1 cellular context compared by ENCODE assay signal in genomic region chr4:81428002-81428401, GRCh38.
TF ChIP-seq lines count a peak whose summit lies in the region.

No MANE protein-coding gene starts in this region.

TF ChIP-seq in IMR-90, 13 proteins besides CTCF, POLR2A, EP300 and RAD21 (continued from another document):
- TF ChIP-seq RCOR1 (IDR thresholded peaks at IDR 0.05; ENCODE audit: insufficient replicate concordance, low read length), result no peak
